ENCODE assay signal across 7 cellular contexts in genomic region chr13:50387124-50387581, GRCh38.
A peak's percentile ranks its signal among the peaks of the same experiment; 100 is the strongest.
DNase-seq lines count a peak whose midpoint lies in the region; ATAC-seq and TF ChIP-seq lines count a peak whose summit lies in the region.

No MANE protein-coding gene starts in this region.

- intact Hi-C loops in heart right ventricle (cut with DNase I) = loop anchor here in 4 of 10 donors (2.0 to 10.0 kb wide), 4 partner anchors 138 to 528 kb away; partner anchors contain the start of gene TRIM13 (in 1 of the 4)

- no peaks in the 10 kb centered on the region for H3K36me3 ChIP-seq in heart right ventricle

- H3K4me1 ChIP-seq in heart right ventricle = peaks cover 0 to 34% (median 19%) of the 10 kb centered on the region in 9 donors

- 37 to 53% methylated on average over 6 of the region's 6 CpGs for WGBS in heart right ventricle, 2 donors

- TF ChIP-seq CTCF in GM20000 (IDR thresholded peaks at IDR 0.05; ENCODE audit: extremely low read depth, missing control alignments) = no peak
- peak in 6 of 9 donors; percentile 27 to 54 (median 38) for TF ChIP-seq CTCF in heart right ventricle (IDR thresholded peaks at IDR 0.05)

- H3K4me1 Mint-ChIP-seq in activated T-cell treated with anti-CD3 and anti-CD28 coated beads, Interleukin-2, amount 50 U/mL, for 4 hours (ENCODE audit: low read depth) = peaks cover 9% of the 10 kb centered on the region

- H3K9me3 ChIP-seq in heart right ventricle = no peaks in the 10 kb centered on the region

- H3K4me3 ChIP-seq in heart right ventricle = peak overlapping the region in 9 of 10 donors; percentile 4 to 43 (median 35)

- peak in 1 of 2 donors; percentile 70 for ATAC-seq in activated T-cell treated with anti-CD3 and anti-CD28 coated beads, Interleukin-2, amount 50 U/mL, for 4 hours
- ATAC-seq in heart right ventricle = peak; percentile 86 to 96 (median 94)
- ATAC-seq in HG03439 (IDR thresholded peaks at IDR 0.05; ENCODE audit: unreplicated experiment) = no peak

- H3K27me3 ChIP-seq in heart right ventricle = no peaks in the 10 kb centered on the region

- DNase-seq in GM20000 (ENCODE audit: low spot score) = peak; percentile 38
- DNase-seq in NCI-H2196 (lab: John Stamatoyannopoulos, UW; ENCODE audit: unreplicated experiment) = peak; percentile 77
- peak; percentile 27 for DNase-seq in activated T-cell treated with anti-CD3 and anti-CD28 coated beads, Interleukin-2, amount 50 U/mL, for 4 hours
- DNase-seq in heart right ventricle = peak; percentile 52 to 65
- DNase-seq in retina = peak; percentile 66
- no peak for DNase-seq in LoVo (ENCODE audit: low spot score)

- peaks cover 3% of the 10 kb centered on the region for H3K9me3 Mint-ChIP-seq in activated T-cell treated with anti-CD3 and anti-CD28 coated beads, Interleukin-2, amount 50 U/mL, for 4 hours

- no peaks in the 10 kb centered on the region for H3K27me3 Mint-ChIP-seq in activated T-cell treated with anti-CD3 and anti-CD28 coated beads, Interleukin-2, amount 50 U/mL, for 4 hours (ENCODE audit: low read depth)

- no peaks in the 10 kb centered on the region for H3K36me3 Mint-ChIP-seq in activated T-cell treated with anti-CD3 and anti-CD28 coated beads, Interleukin-2, amount 50 U/mL, for 4 hours (ENCODE audit: insufficient read depth)

- H3K4me3 Mint-ChIP-seq in activated T-cell treated with anti-CD3 and anti-CD28 coated beads, Interleukin-2, amount 50 U/mL, for 4 hours = no peak overlapping the region

- H3K27ac ChIP-seq in heart right ventricle = peak overlapping the region; percentile 5 to 83 (median 78)
